Comparison of ENCODE assay signal across 14 cellular contexts in the genomic region with DNA sequence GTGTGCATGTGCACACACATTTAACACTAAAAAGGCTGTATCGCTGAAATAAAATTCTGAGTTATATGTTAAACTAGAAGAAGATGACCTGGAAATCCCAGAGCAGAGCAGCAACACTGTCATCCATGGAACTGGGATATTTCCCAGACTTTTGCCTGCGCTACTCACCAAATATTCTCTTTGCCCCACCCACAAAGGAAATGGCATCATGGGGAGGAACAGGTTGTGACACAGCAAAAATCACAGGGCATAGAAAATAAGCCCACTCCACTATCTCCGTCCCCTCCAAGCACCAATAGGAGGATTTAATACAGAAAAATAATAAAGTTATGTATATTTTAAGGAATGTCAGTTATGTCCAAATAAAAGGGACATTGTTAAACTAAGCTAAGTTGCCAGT.
DNase-seq lines count a peak whose midpoint lies in the region; ATAC-seq and TF ChIP-seq lines count a peak whose summit lies in the region.
"Had no signal": no experiment of that assay in that cellular context is flagged by ENCODE, and none has a peak within 500 bp of the region (broad histone marks: within the 10 kb centered on the region; RNA-seq: fewer than 3 reads in every experiment).

No MANE protein-coding gene starts in this region.

- no peaks in the 10 kb centered on the region for H3K79me1 ChIP-seq in mesendoderm (ENCODE audit: low read length)

- no peak for ATAC-seq in RWPE2 (ENCODE audit: low read depth)

- H4K5ac ChIP-seq in mesendoderm (ENCODE audit: low read length), result no peak overlapping the region

- no peaks in the 10 kb centered on the region for H3K79me2 ChIP-seq in mesendoderm (ENCODE audit: control insufficient read depth, insufficient read depth, low read length)

- H2AK5ac ChIP-seq in mesendoderm (ENCODE audit: low read length), result no peak overlapping the region

- no peak overlapping the region for H3K23ac ChIP-seq in mesendoderm (ENCODE audit: low read length)

- TF ChIP-seq CTCF in RWPE2 (IDR thresholded peaks at IDR 0.05; ENCODE audit: poor library complexity, severe bottlenecking), result no peak
- no peak for TF ChIP-seq CTCF in RWPE1 (conservative IDR thresholded peaks at IDR 0.05; ENCODE audit: low read depth)
- no peak for TF ChIP-seq CTCF in breast epithelium (IDR thresholded peaks at IDR 0.05)

- no peaks in the 10 kb centered on the region for H3K9me3 ChIP-seq in RWPE2 (ENCODE audit: severe bottlenecking)
- no peaks in the 10 kb centered on the region for H3K9me3 ChIP-seq in breast epithelium
- H3K9me3 ChIP-seq: BLaER1, Caco-2 had no signal

- H3K36me3 ChIP-seq in RWPE2 (ENCODE audit: low read depth) (peaks cover 23% of the 10 kb centered on the region), mesendoderm (ENCODE audit: control insufficient read depth, insufficient read depth, low read length) (no peaks in the 10 kb centered on the region), breast epithelium (no peaks in the 10 kb centered on the region)
- H3K36me3 ChIP-seq: BLaER1 had no signal

- H4K8ac ChIP-seq in mesendoderm (ENCODE audit: low read depth, low read length), result peak overlapping the region; percentile 28

- DNase-seq in RWPE2 (ENCODE audit: low spot score), result no peak
- DNase-seq in dermis microvascular lymphatic vessel endothelial cell (ENCODE audit: low read depth in 2 of 2), result peak; percentile 40 to 51
- no peak for DNase-seq in mesendoderm
- DNase-seq in activated CD4-positive, alpha-beta T cell treated with anti-CD3 and anti-CD28 coated beads for 1 hour, result no peak
- DNase-seq in RWPE1 (ENCODE audit: low spot score), result no peak
- DNase-seq in breast epithelium (ENCODE audit: low spot score in 2 of 2), result no peak
- no peak for DNase-seq in NCI-H1417 treated with DMSO at 0.1 percent for 48 hours (lab: John Stamatoyannopoulos, UW)
- DNase-seq: AML-193; Caco-2; CD8-positive, alpha-beta memory T cell; GF-D8; GOT3; H9 had no signal

- no peak overlapping the region for H3K9ac ChIP-seq in mesendoderm (ENCODE audit: low read length)
- H3K9ac ChIP-seq: BLaER1 had no signal

- H2BK5ac ChIP-seq in mesendoderm (ENCODE audit: low read length), result no peak overlapping the region

- H2BK120ac ChIP-seq in mesendoderm (ENCODE audit: low read depth, low read length), result no peak overlapping the region

- H3K27me3 ChIP-seq in RWPE2 (ENCODE audit: insufficient read depth, poor library complexity, severe bottlenecking) (no peaks in the 10 kb centered on the region), mesendoderm (ENCODE audit: insufficient read depth, low read length, poor library complexity) (no peaks in the 10 kb centered on the region), breast epithelium (no peaks in the 10 kb centered on the region)
- H3K27me3 ChIP-seq: BLaER1 had no signal

- no peaks in the 10 kb centered on the region for H3K4me1 ChIP-seq in RWPE2 (ENCODE audit: insufficient read depth, poor library complexity, severe bottlenecking)
- H3K4me1 ChIP-seq in mesendoderm (ENCODE audit: control insufficient read depth, low read depth, low read length), result no peaks in the 10 kb centered on the region
- no peaks in the 10 kb centered on the region for H3K4me1 ChIP-seq in breast epithelium
- H3K4me1 ChIP-seq: BLaER1, Caco-2 had no signal

- CTCF ChIA-PET in RWPE1 (lab: Yijun Ruan, JAX), result no interaction called here

- H2BK15ac ChIP-seq in mesendoderm (replicated peaks; ENCODE audit: low read depth), result no peak overlapping the region

- H3K4me3 ChIP-seq in RWPE2 (ENCODE audit: severe bottlenecking) (no peak overlapping the region), mesendoderm (ENCODE audit: low read length) (no peak overlapping the region), breast epithelium (no peak overlapping the region)
- H3K4me3 ChIP-seq: BLaER1 had no signal

- POLR2A ChIA-PET in RWPE1 (lab: Yijun Ruan, JAX; ENCODE audit: low non-redundant PET), result no interaction called here

- intact Hi-C loops in breast epithelium (cut with DNase I; ENCODE audit: low total_unique reads), result no loop called here

- WGBS in mesendoderm (ENCODE audit: extremely low coverage, insufficient coverage, low lambda C conversion rate), result no CpG with 5 or more reads among the region's 3 CpGs

- no peak for TF ChIP-seq POLR2A in breast epithelium (IDR thresholded peaks at IDR 0.05)

- no peak overlapping the region for H3K4ac ChIP-seq in mesendoderm (ENCODE audit: low read depth, low read length)

- no peak overlapping the region for H3K18ac ChIP-seq in mesendoderm (ENCODE audit: low read length)

- no peak overlapping the region for H3K56ac ChIP-seq in mesendoderm (ENCODE audit: low read length)

- H3K27ac ChIP-seq in RWPE2 (ENCODE audit: poor library complexity, severe bottlenecking) (peak overlapping the region; percentile 13), mesendoderm (ENCODE audit: low read depth, low read length) (no peak overlapping the region), RWPE1 (no peak overlapping the region), breast epithelium (no peak overlapping the region)
- H3K27ac ChIP-seq: BLaER1 had no signal

- no peak overlapping the region for H3K4me2 ChIP-seq in mesendoderm (ENCODE audit: low read length)
- H3K4me2 ChIP-seq: BLaER1 had no signal

Comparison
In these comparisons a context has a peak if more than half of its experiments do, and no peak if none do; other contexts are left out.
1. DNase-seq: peak in dermis microvascular lymphatic vessel endothelial cell (2 of 2); none in RWPE2 (single experiment), mesendoderm (single experiment), activated CD4-positive, alpha-beta T cell treated with anti-CD3 and anti-CD28 coated beads for 1 hour (single experiment), RWPE1 (single experiment), breast epithelium (0 of 2) and NCI-H1417 treated with DMSO at 0.1 percent for 48 hours (single experiment).